14 cellular contexts compared by ENCODE assay signal in genomic region chr6:139153876-139154275, GRCh38. TPM values are rescaled to one million over a fixed set of nuclear protein-coding genes. Genes with fewer than 3 reads are reported as not detected.
A peak's percentile ranks its signal among the peaks of the same experiment; 100 is the strongest.
DNase-seq lines count a peak whose midpoint lies in the region; ATAC-seq and TF ChIP-seq lines count a peak whose summit lies in the region.
"Had no signal": no experiment of that assay in that cellular context is flagged by ENCODE, and none has a peak within 500 bp of the region (broad histone marks: within the 10 kb centered on the region; RNA-seq: fewer than 3 reads in every experiment).

No MANE protein-coding gene starts in this region.

- no peaks in the 10 kb centered on the region for H3K36me3 ChIP-seq in breast epithelium
- no peaks in the 10 kb centered on the region for H3K36me3 ChIP-seq in mucosa of descending colon (ENCODE audit: low read depth)
- H3K36me3 ChIP-seq: prostate gland had no signal

- no peak for TF ChIP-seq POLR2A in breast epithelium (IDR thresholded peaks at IDR 0.05)

- peaks cover 16% of the 10 kb centered on the region for H3K4me1 Mint-ChIP-seq in MCF 10A (ENCODE audit: insufficient read depth, unreplicated experiment)
- peaks cover 79% of the 10 kb centered on the region for H3K4me1 Mint-ChIP-seq in activated CD8-positive, alpha-beta T cell treated with anti-CD3 and anti-CD28 coated beads for 36 hours (ENCODE audit: low read depth)

- H3K9me3 Mint-ChIP-seq in MCF 10A (ENCODE audit: unreplicated experiment): no peaks in the 10 kb centered on the region
- H3K9me3 Mint-ChIP-seq in activated CD8-positive, alpha-beta T cell treated with anti-CD3 and anti-CD28 coated beads for 36 hours: peaks cover 2% of the 10 kb centered on the region

- ATAC-seq in activated CD8-positive, alpha-beta T cell treated with anti-CD3 and anti-CD28 coated beads for 36 hours: peak; percentile 45
- ATAC-seq in GM18867 (IDR thresholded peaks at IDR 0.05; ENCODE audit: unreplicated experiment) (no peak), mucosa of descending colon (no peak)

- TF ChIP-seq CTCF in MCF 10A (IDR thresholded peaks at IDR 0.05; ENCODE audit: unreplicated experiment) (no peak), breast epithelium (IDR thresholded peaks at IDR 0.05) (no peak), mucosa of descending colon (IDR thresholded peaks at IDR 0.05) (no peak)
- no peak for TF ChIP-seq CTCF in activated CD8-positive, alpha-beta T cell treated with anti-CD3 and anti-CD28 coated beads for 36 hours (IDR thresholded peaks at IDR 0.05)

- no peaks in the 10 kb centered on the region for H3K27me3 Mint-ChIP-seq in MCF 10A (ENCODE audit: insufficient read depth, unreplicated experiment)
- no peaks in the 10 kb centered on the region for H3K27me3 Mint-ChIP-seq in activated CD8-positive, alpha-beta T cell treated with anti-CD3 and anti-CD28 coated beads for 36 hours

- no peaks in the 10 kb centered on the region for H3K4me1 ChIP-seq in breast epithelium
- peaks cover 37% of the 10 kb centered on the region for H3K4me1 ChIP-seq in mucosa of descending colon (ENCODE audit: low read depth)
- H3K4me1 ChIP-seq: prostate gland had no signal

- CTCF ChIA-PET in MCF 10A (lab: Yijun Ruan, JAX): interaction anchor here (1.2 kb wide), 1 partner anchor 12 kb away, joined by 4 read pairs; no protein-coding TSS in a partner anchor
- CTCF ChIA-PET in activated CD8-positive, alpha-beta T cell treated with anti-CD3 and anti-CD28 coated beads for 36 hours (lab: Charles Lee): interaction anchor here (0.7 to 1.4 kb wide), 6 partner anchors 9 to 211 kb away, joined by 3 to 6 read pairs (median 4); no protein-coding TSS in a partner anchor

- H3K4me3 ChIP-seq in breast epithelium (no peak overlapping the region), mucosa of descending colon (no peak overlapping the region)
- H3K4me3 ChIP-seq: prostate gland had no signal

- no peaks in the 10 kb centered on the region for H3K27me3 ChIP-seq in breast epithelium

- H3K36me3 Mint-ChIP-seq in MCF 10A (ENCODE audit: insufficient read depth, unreplicated experiment): peaks cover 6% of the 10 kb centered on the region
- H3K36me3 Mint-ChIP-seq in activated CD8-positive, alpha-beta T cell treated with anti-CD3 and anti-CD28 coated beads for 36 hours (ENCODE audit: low read depth): peaks cover 38% of the 10 kb centered on the region

- H3K27ac Mint-ChIP-seq in MCF 10A (ENCODE audit: low read depth, unreplicated experiment): no peak overlapping the region
- peak overlapping the region; percentile 95 for H3K27ac Mint-ChIP-seq in activated CD8-positive, alpha-beta T cell treated with anti-CD3 and anti-CD28 coated beads for 36 hours

- no peak overlapping the region for H3K4me3 Mint-ChIP-seq in MCF 10A (ENCODE audit: unreplicated experiment)
- no peak overlapping the region for H3K4me3 Mint-ChIP-seq in activated CD8-positive, alpha-beta T cell treated with anti-CD3 and anti-CD28 coated beads for 36 hours
- H3K4me3 Mint-ChIP-seq: H9 had no signal

- H3K9me3 ChIP-seq in breast epithelium (no peaks in the 10 kb centered on the region), mucosa of descending colon (no peaks in the 10 kb centered on the region)
- H3K9me3 ChIP-seq: prostate gland had no signal

- POLR2A ChIA-PET in MCF 10A (lab: Yijun Ruan, JAX): interaction anchor here (2.5 kb wide), 1 partner anchor 16 kb away, joined by 9 read pairs; no protein-coding TSS in a partner anchor
- POLR2A ChIA-PET in activated CD8-positive, alpha-beta T cell treated with anti-CD3 and anti-CD28 coated beads for 36 hours (lab: Charles Lee): interaction anchor here (1.3 to 12.5 kb wide), 7 partner anchors 9 to 21 kb away, joined by 3 to 89 read pairs (median 10); no protein-coding TSS in a partner anchor

- BruUV-seq in MCF 10A (replicated peaks; lab: Mats Ljungman, UMichigan): no TSS peak

- DNase-seq in MCF 10A (ENCODE audit: unreplicated experiment) (peak; percentile 27), breast epithelium (ENCODE audit: low spot score in 2 of 2) (no peak), fibroblast of peridontal ligament (ENCODE audit: extremely low read depth) (peak; percentile 77), retina (no peak), mucosa of descending colon (no peak), SKM-1 treated with dmso at 0.1 percent for 144 hours (lab: John Stamatoyannopoulos, UW; ENCODE audit: unreplicated experiment) (no peak)
- DNase-seq in activated CD8-positive, alpha-beta T cell treated with anti-CD3 and anti-CD28 coated beads for 36 hours: no peak
- DNase-seq: GF-D8; H9; NCI-H1048; NCI-H510A treated with DMSO at 0.1 percent for 48 hours; stimulated activated CD4-positive, alpha-beta T cell treated with anti-CD3 and anti-CD28 coated beads, Interleukin-2, amount 100 ng/mL, for 24 hours had no signal

- intact Hi-C loops in MCF 10A (cut with micrococcal nuclease) (no loop called here), breast epithelium (cut with DNase I; ENCODE audit: low total_unique reads) (no loop called here), mucosa of descending colon (cut with DNase I, micrococcal nuclease) (no loop called here)
- intact Hi-C loops in activated CD8-positive, alpha-beta T cell treated with anti-CD3 and anti-CD28 coated beads for 36 hours (cut with micrococcal nuclease): loop anchor here (2.0 to 5.0 kb wide), 2 partner anchors 17 to 138 kb away; partner anchors contain the start of gene TXLNB

- H3K27ac ChIP-seq in breast epithelium: no peak overlapping the region
- H3K27ac ChIP-seq: prostate gland had no signal

RNA-seq across cellular contexts. Expression of gene HECA, which starts 19.0 kb away (rescaled TPM):
- total RNA-seq in MCF 10A (2022) (11.1 and 11.5 TPM in 2 replicates), breast epithelium (10 to 100 TPM; 35.1 to 54.3 (median 49.3) TPM), mucosa of descending colon (10 to 100 TPM; 30.8 to 43.2 (median 40.4) TPM)
- 10 to 100 TPM; 45.4 to 47.1 TPM for total RNA-seq in activated CD8-positive, alpha-beta T cell treated with anti-CD3 and anti-CD28 coated beads for 36 hours

Comparison
In these comparisons a context has a peak if more than half of its experiments do, and no peak if none do; other contexts are left out.
1. DNase-seq: peak in MCF 10A (single experiment) and fibroblast of peridontal ligament (single experiment); none in breast epithelium (0 of 2), activated CD8-positive, alpha-beta T cell treated with anti-CD3 and anti-CD28 coated beads for 36 hours (single experiment), retina (single experiment), mucosa of descending colon (0 of 3) and SKM-1 treated with dmso at 0.1 percent for 144 hours (single experiment).